In genomic region chrX:153886915-153887314, GRCh38 we compare ENCODE assay signal across 21 cellular contexts. TPM values are rescaled to one million over a fixed set of nuclear protein-coding genes. Genes with fewer than 3 reads are reported as not detected.
A peak's percentile ranks its signal among the peaks of the same experiment; 100 is the strongest.
DNase-seq lines count a peak whose midpoint lies in the region; ATAC-seq and TF ChIP-seq lines count a peak whose summit lies in the region.
"Had no signal": no experiment of that assay in that cellular context is flagged by ENCODE, and none has a peak within 500 bp of the region (broad histone marks: within the 10 kb centered on the region; RNA-seq: fewer than 3 reads in every experiment).

No MANE protein-coding gene starts in this region.

- H3K4me1 ChIP-seq in vagina, result peaks cover 4% of the 10 kb centered on the region
- H3K4me1 ChIP-seq: right lobe of liver had no signal

- TF ChIP-seq POLR2A in vagina (IDR thresholded peaks at IDR 0.05), result no peak

- H3K9me3 ChIP-seq in vagina, result no peaks in the 10 kb centered on the region
- H3K9me3 ChIP-seq: A549, HAP-1, right lobe of liver had no signal

- no peak for DNase-seq in natural killer cell
- DNase-seq in natural killer cell treated with Interleukin-12 subunit alpha and Interleukin-12 subunit beta and Interleukin-15 and Interleukin-18, amount 100 ng/mL, for 72 hours (ENCODE audit: low spot score), result no peak
- peak; percentile 41 for DNase-seq in WTC11 (ENCODE audit: low spot score)
- peak; percentile 80 for DNase-seq in left kidney (ENCODE audit: low read depth, low spot score)
- DNase-seq in DMS79 (lab: John Stamatoyannopoulos, UW), result no peak
- no peak for DNase-seq in HPDE6-E6E7 (ENCODE audit: extremely low spot score)
- DNase-seq in vagina (ENCODE audit: extremely low spot score in 2 of 2), result no peak
- DNase-seq: activated CD4-positive, alpha-beta T cell treated with anti-CD3 and anti-CD28 coated beads, Interleukin-2, amount 10 ng/mL, durations not matched to agents 7 days and 5 days; activated naive CD8-positive, alpha-beta T cell treated with anti-CD3 and anti-CD28 coated beads, Interleukin-2, amount 50 U/mL, for 24 hours; activated T-cell treated with anti-CD3 and anti-CD28 coated beads, Interleukin-2, amount 50 U/mL, for 1 hour; left cardiac atrium; NCI-H1694; NCI-H526 treated with DMSO at 0.1 percent for 48 hours; right lobe of liver; stimulated activated naive CD4-positive, alpha-beta T cell had no signal

- H3K36me3 Mint-ChIP-seq in natural killer cell, result no peaks in the 10 kb centered on the region
- no peaks in the 10 kb centered on the region for H3K36me3 Mint-ChIP-seq in natural killer cell treated with Interleukin-12 subunit alpha and Interleukin-12 subunit beta and Interleukin-15 and Interleukin-18, amount 100 ng/mL, for 72 hours
- H3K36me3 Mint-ChIP-seq in WTC11, result no peaks in the 10 kb centered on the region

- intact Hi-C loops in natural killer cell (cut with micrococcal nuclease) (no loop called here), vagina (cut with DNase I) (no loop called here)

- no peak overlapping the region for H3K27ac ChIP-seq in vagina
- H3K27ac ChIP-seq: right lobe of liver had no signal

- H3K27me3 ChIP-seq in vagina, result peaks cover 10% of the 10 kb centered on the region

- H3K4me3 Mint-ChIP-seq in natural killer cell (peak overlapping the region; percentile 35), WTC11 (peak overlapping the region; percentile 68)
- no peak overlapping the region for H3K4me3 Mint-ChIP-seq in natural killer cell treated with Interleukin-12 subunit alpha and Interleukin-12 subunit beta and Interleukin-15 and Interleukin-18, amount 100 ng/mL, for 72 hours
- H3K4me3 Mint-ChIP-seq: activated CD4-positive, alpha-beta T cell treated with anti-CD3 and anti-CD28 coated beads, Interleukin-2, amount 10 ng/mL, durations not matched to agents 7 days and 5 days; activated naive CD8-positive, alpha-beta T cell treated with anti-CD3 and anti-CD28 coated beads, Interleukin-2, amount 50 U/mL, for 24 hours; T-helper 2 cell treated with Interferon-gamma antibody and Interleukin-4, amounts not matched to agents 5 μg/mL and 100 μg/mL, for 36 hours had no signal

- ATAC-seq in natural killer cell, result no peak
- ATAC-seq in natural killer cell treated with Interleukin-12 subunit alpha and Interleukin-12 subunit beta and Interleukin-15 and Interleukin-18, amount 100 ng/mL, for 72 hours, result no peak
- ATAC-seq in WTC11, result peak; percentile 20
- no peak for ATAC-seq in HG03457 (IDR thresholded peaks at IDR 0.05; ENCODE audit: unreplicated experiment)
- ATAC-seq: A549; activated naive CD8-positive, alpha-beta T cell treated with anti-CD3 and anti-CD28 coated beads, Interleukin-2, amount 50 U/mL, for 24 hours; right lobe of liver had no signal

- peaks cover 18 to 30% of the 10 kb centered on the region in 2 donors for H3K27me3 Mint-ChIP-seq in natural killer cell (ENCODE audit: low read depth in 2 of 2)
- H3K27me3 Mint-ChIP-seq in natural killer cell treated with Interleukin-12 subunit alpha and Interleukin-12 subunit beta and Interleukin-15 and Interleukin-18, amount 100 ng/mL, for 72 hours, result peaks cover 15 to 18% of the 10 kb centered on the region in 2 donors
- peaks cover 10% of the 10 kb centered on the region for H3K27me3 Mint-ChIP-seq in WTC11 (ENCODE audit: low read depth)

- CTCF ChIA-PET in WTC11 (lab: Charles Lee), result interaction anchor here (0.6 to 2.9 kb wide), 11 partner anchors 9 to 218 kb away, joined by 3 to 15 read pairs (median 4); partner anchors contain the start of genes IDH3G and SSR4

- no peaks in the 10 kb centered on the region for H3K36me3 ChIP-seq in vagina
- H3K36me3 ChIP-seq: HAP-1, right lobe of liver had no signal

- no peaks in the 10 kb centered on the region for H3K4me1 Mint-ChIP-seq in natural killer cell
- peaks cover 0 to 6% of the 10 kb centered on the region in 2 donors for H3K4me1 Mint-ChIP-seq in natural killer cell treated with Interleukin-12 subunit alpha and Interleukin-12 subunit beta and Interleukin-15 and Interleukin-18, amount 100 ng/mL, for 72 hours (ENCODE audit: low read depth in 2 of 2)
- peaks cover 24% of the 10 kb centered on the region for H3K4me1 Mint-ChIP-seq in WTC11
- H3K4me1 Mint-ChIP-seq: activated naive CD8-positive, alpha-beta T cell treated with anti-CD3 and anti-CD28 coated beads, Interleukin-2, amount 50 U/mL, for 24 hours had no signal

- POLR2A ChIA-PET in WTC11 (lab: Charles Lee), result interaction anchor here (0.6 to 1.5 kb wide), 5 partner anchors 22 to 236 kb away, joined by 3 to 5 read pairs (median 3); partner anchors contain the start of gene ARHGAP4

- H3K4me3 ChIP-seq in vagina, result no peak overlapping the region
- H3K4me3 ChIP-seq: right lobe of liver had no signal

- no peak for TF ChIP-seq CTCF in natural killer cell (IDR thresholded peaks at IDR 0.05)
- TF ChIP-seq CTCF in WTC11 (IDR thresholded peaks at IDR 0.05), result no peak
- no peak for TF ChIP-seq CTCF in vagina (IDR thresholded peaks at IDR 0.05)

- H3K27ac Mint-ChIP-seq in natural killer cell (no peak overlapping the region), WTC11 (no peak overlapping the region)
- H3K27ac Mint-ChIP-seq in natural killer cell treated with Interleukin-12 subunit alpha and Interleukin-12 subunit beta and Interleukin-15 and Interleukin-18, amount 100 ng/mL, for 72 hours, result no peak overlapping the region
- H3K27ac Mint-ChIP-seq: activated CD4-positive, alpha-beta T cell treated with anti-CD3 and anti-CD28 coated beads, Interleukin-2, amount 10 ng/mL, durations not matched to agents 7 days and 5 days; activated naive CD8-positive, alpha-beta T cell treated with anti-CD3 and anti-CD28 coated beads, Interleukin-2, amount 50 U/mL, for 24 hours; T-helper 2 cell treated with Interferon-gamma antibody and Interleukin-4, amounts not matched to agents 5 μg/mL and 100 μg/mL, for 36 hours had no signal

- no peaks in the 10 kb centered on the region for H3K9me3 Mint-ChIP-seq in natural killer cell
- H3K9me3 Mint-ChIP-seq in natural killer cell treated with Interleukin-12 subunit alpha and Interleukin-12 subunit beta and Interleukin-15 and Interleukin-18, amount 100 ng/mL, for 72 hours, result no peaks in the 10 kb centered on the region
- H3K9me3 Mint-ChIP-seq in WTC11, result no peaks in the 10 kb centered on the region
- H3K9me3 Mint-ChIP-seq: activated CD4-positive, alpha-beta T cell treated with anti-CD3 and anti-CD28 coated beads, Interleukin-2, amount 10 ng/mL, durations not matched to agents 7 days and 5 days; activated naive CD8-positive, alpha-beta T cell treated with anti-CD3 and anti-CD28 coated beads, Interleukin-2, amount 50 U/mL, for 24 hours; T-helper 2 cell treated with Interferon-gamma antibody and Interleukin-4, amounts not matched to agents 5 μg/mL and 100 μg/mL, for 36 hours had no signal

TF ChIP-seq in WTC11, 78 proteins besides CTCF, POLR2A, EP300 and RAD21 (continues in another document):
- TF ChIP-seq FOXP4 (CRISPR knock-in tag; IDR thresholded peaks at IDR 0.05) (no peak), ZNF416 (CRISPR knock-in tag; IDR thresholded peaks at IDR 0.05) (no peak), PRRX2 (CRISPR knock-in tag; IDR thresholded peaks at IDR 0.05) (no peak), CDX4 (CRISPR knock-in tag; IDR thresholded peaks at IDR 0.05; ENCODE audit: borderline replicate concordance) (no peak), GRHL2 (CRISPR knock-in tag; IDR thresholded peaks at IDR 0.05; ENCODE audit: insufficient replicate concordance, severe bottlenecking) (no peak), GABPB1 (CRISPR knock-in tag; IDR thresholded peaks at IDR 0.05) (no peak), HMGA2 (CRISPR knock-in tag; IDR thresholded peaks at IDR 0.05) (no peak)

RNA-seq across cellular contexts. Expression of gene L1CAM, which starts 0.9 kb away (rescaled TPM):
- total RNA-seq in natural killer cell, result under 1 TPM in 2 of 3 donors, not detected in 1; 0.23 to 0.98 TPM
- 1 to 10 TPM in 1 of 2 donors, under 1 TPM in 1; 0.74 to 1.2 TPM for total RNA-seq in natural killer cell treated with Interleukin-12 subunit alpha and Interleukin-12 subunit beta and Interleukin-15 and Interleukin-18, amount 100 ng/mL, for 72 hours
- total RNA-seq in WTC11 (2021), result 40.2 to 55.2 TPM (median 49.4 TPM) in 3 replicates
- total RNA-seq in vagina, result 9.6 TPM

RNA-seq across cellular contexts. Expression of gene AVPR2, which starts 17.6 kb away (rescaled TPM):
- total RNA-seq in natural killer cell (not detected), WTC11 (2021) (0.11 TPM in 1 of 3 replicates, not detected in the others), vagina (4.9 TPM)
- total RNA-seq in natural killer cell treated with Interleukin-12 subunit alpha and Interleukin-12 subunit beta and Interleukin-15 and Interleukin-18, amount 100 ng/mL, for 72 hours, result not detected
- total RNA-seq: activated CD4-positive, alpha-beta T cell treated with anti-CD3 and anti-CD28 coated beads, Interleukin-2, amount 10 ng/mL, durations not matched to agents 7 days and 5 days; glomerular endothelial cell; LHCN-M2 had no signal

RNA-seq across cellular contexts. Expression of gene ARHGAP4, which starts 39.1 kb away (rescaled TPM):
- total RNA-seq in natural killer cell (100 to 1,000 TPM; 352 to 398 (median 384) TPM), WTC11 (2021) (52.1 to 66.9 TPM (median 65.3 TPM) in 3 replicates), vagina (36.6 TPM)
- total RNA-seq in natural killer cell treated with Interleukin-12 subunit alpha and Interleukin-12 subunit beta and Interleukin-15 and Interleukin-18, amount 100 ng/mL, for 72 hours, result 100 to 1,000 TPM; 155 to 276 TPM

RNA-seq across cellular contexts. Expression of gene NAA10, which starts 47.9 kb away (rescaled TPM):
- 10 to 100 TPM; 63.4 to 82.3 (median 73.1) TPM for total RNA-seq in natural killer cell
- 100 to 1,000 TPM; 115 to 175 TPM for total RNA-seq in natural killer cell treated with Interleukin-12 subunit alpha and Interleukin-12 subunit beta and Interleukin-15 and Interleukin-18, amount 100 ng/mL, for 72 hours
- 97.1 to 107 TPM (median 101 TPM) in 3 replicates for total RNA-seq in WTC11 (2021)
- total RNA-seq in vagina, result 66.8 TPM

RNA-seq across cellular contexts. Expression of gene PDZD4, which starts 56.6 kb away (rescaled TPM):
- total RNA-seq in natural killer cell, result 100 to 1,000 TPM; 101 to 177 (median 157) TPM
- total RNA-seq in natural killer cell treated with Interleukin-12 subunit alpha and Interleukin-12 subunit beta and Interleukin-15 and Interleukin-18, amount 100 ng/mL, for 72 hours, result 1 to 10 TPM; 2.2 to 2.7 TPM
- total RNA-seq in WTC11 (2021), result 120 to 175 TPM (median 161 TPM) in 3 replicates
- 10.3 TPM for total RNA-seq in vagina

Comparison
In these comparisons a context has a peak if more than half of its experiments do, and no peak if none do; other contexts are left out.
1. DNase-seq: peak in WTC11 (single experiment) and left kidney (single experiment); none in natural killer cell (single experiment), natural killer cell treated with Interleukin-12 subunit alpha and Interleukin-12 subunit beta and Interleukin-15 and Interleukin-18, amount 100 ng/mL, for 72 hours (single experiment), DMS79 (single experiment), HPDE6-E6E7 (single experiment) and vagina (0 of 2).